9 cellular contexts compared by ENCODE assay signal in genomic region chr1:59947047-59947938, GRCh38. TPM values are rescaled to one million over a fixed set of nuclear protein-coding genes. Genes with fewer than 3 reads are reported as not detected.
DNase-seq lines count a peak whose midpoint lies in the region; ATAC-seq, FAIRE-seq and TF ChIP-seq lines count a peak whose summit lies in the region.
"Had no signal": no experiment of that assay in that cellular context is flagged by ENCODE, and none has a peak within 500 bp of the region (broad histone marks: within the 10 kb centered on the region; RNA-seq: fewer than 3 reads in every experiment).

No MANE protein-coding gene starts in this region.

- POLR2A ChIA-PET in PC-9 (lab: Charles Lee; ENCODE audit: unreplicated experiment) = interaction anchor here (0.6 kb wide), 1 partner anchor 1691 kb away, joined by 3 read pairs; no protein-coding TSS in a partner anchor

- H3K18ac ChIP-seq in trophoblast cell (ENCODE audit: low read length) = no peak overlapping the region

- H4K20me1 ChIP-seq in PC-9 (ENCODE audit: insufficient read depth) = no peaks in the 10 kb centered on the region

- H3K9me3 ChIP-seq in PC-9 (ENCODE audit: insufficient read depth, low read depth) (no peaks in the 10 kb centered on the region), trophoblast cell (ENCODE audit: insufficient read depth, low read depth, low read length) (no peaks in the 10 kb centered on the region)

- no peaks in the 10 kb centered on the region for H3K79me1 ChIP-seq in trophoblast cell (ENCODE audit: low read length)

- no peak overlapping the region for H4K91ac ChIP-seq in trophoblast cell (ENCODE audit: low read depth, low read length)

- H3K4me1 ChIP-seq in PC-9 (replicated peaks; ENCODE audit: insufficient read depth) = no peaks in the 10 kb centered on the region
- H3K4me1 ChIP-seq in trophoblast cell (ENCODE audit: control insufficient read depth in 1 of 2, insufficient read depth in 2 of 2, low read length in 2 of 2) = no peaks in the 10 kb centered on the region

- no peak overlapping the region for H2BK12ac ChIP-seq in trophoblast cell (ENCODE audit: low read length)

- H2AFZ ChIP-seq in PC-9 = no peak overlapping the region
- H2AFZ ChIP-seq in trophoblast cell (ENCODE audit: insufficient read depth, low read length, poor library complexity) = no peak overlapping the region

- no peak overlapping the region for H3K4me3 ChIP-seq in PC-9
- H3K4me3 ChIP-seq in trophoblast cell (ENCODE audit: low read depth, low read length) = no peak overlapping the region

- H4K8ac ChIP-seq in trophoblast cell (ENCODE audit: low read depth, low read length) = no peak overlapping the region

- no peak overlapping the region for H2BK5ac ChIP-seq in trophoblast cell (ENCODE audit: low read depth, low read length, poor library complexity)

- H2AK5ac ChIP-seq in trophoblast cell (ENCODE audit: low read length) = no peak overlapping the region

- no peaks in the 10 kb centered on the region for H3K9me2 ChIP-seq in PC-9 (ENCODE audit: insufficient read depth)

- H3K9ac ChIP-seq in trophoblast cell (ENCODE audit: low read length) = no peak overlapping the region

- H3K36me3 ChIP-seq in PC-9 (ENCODE audit: low read depth) (no peaks in the 10 kb centered on the region), trophoblast cell (ENCODE audit: control insufficient read depth in 1 of 2, insufficient read depth in 2 of 2, low read length in 2 of 2) (no peaks in the 10 kb centered on the region)

- H3K27me3 ChIP-seq in PC-9 (ENCODE audit: insufficient read depth, low read depth) (no peaks in the 10 kb centered on the region), trophoblast cell (ENCODE audit: insufficient read depth, low read length) (no peaks in the 10 kb centered on the region)

- H3K4me2 ChIP-seq in PC-9 (no peak overlapping the region), trophoblast cell (ENCODE audit: low read length) (no peak overlapping the region)

- no peak overlapping the region for H3K14ac ChIP-seq in trophoblast cell (ENCODE audit: low read length)

- H4K12ac ChIP-seq in trophoblast cell (ENCODE audit: low read depth, low read length) = no peak overlapping the region

- DNase-seq in HTR-8/SVneo (ENCODE audit: insufficient read length, low spot score) = peak; percentile 34
- peak; percentile 53 to 58 for DNase-seq in PC-9
- peak; percentile 42 for DNase-seq in activated naive CD4-positive, alpha-beta T cell treated with Interleukin-2 at 50 U/mL for 16 hours
- peak; percentile 63 for DNase-seq in glomerular visceral epithelial cell (ENCODE audit: extremely low spot score)
- DNase-seq in trophoblast cell = peak; percentile 56 to 81
- DNase-seq in cortex of kidney (lab: John Stamatoyannopoulos, UW) = no peak

- FAIRE-seq in G401.6 (lab: Jason Lieb, UNC) = peak; percentile 48
- FAIRE-seq in HTR-8/SVneo (lab: Jason Lieb, UNC) = no peak

- H3K4ac ChIP-seq in trophoblast cell (ENCODE audit: low read depth, low read length) = no peak overlapping the region

- H3K79me2 ChIP-seq in PC-9 (ENCODE audit: low read depth) (no peaks in the 10 kb centered on the region), trophoblast cell (ENCODE audit: control insufficient read depth, insufficient read depth, low read length, poor library complexity) (no peaks in the 10 kb centered on the region)

- no peak overlapping the region for H3K23ac ChIP-seq in trophoblast cell (ENCODE audit: low read length)

- peak; percentile 95 for TF ChIP-seq CTCF in PC-9 (conservative IDR thresholded peaks at IDR 0.05)

- WGBS in trophoblast cell (ENCODE audit: extremely low coverage, insufficient coverage, insufficient read length) = no CpG with 5 or more reads among the region's 6 CpGs

- no peak overlapping the region for H2BK120ac ChIP-seq in trophoblast cell (ENCODE audit: insufficient read depth, low read length, poor library complexity)

- H3K27ac ChIP-seq in PC-9 (no peak overlapping the region), trophoblast cell (ENCODE audit: low read depth, low read length) (no peak overlapping the region)
- H3K27ac ChIP-seq: epithelial cell of prostate had no signal

- intact Hi-C loops in PC-9 (cut with micrococcal nuclease; ENCODE audit: unreplicated experiment) = loop anchor here (1.0 to 5.0 kb wide), 4 partner anchors 44 to 1430 kb away; no protein-coding TSS in a partner anchor

- no peaks in the 10 kb centered on the region for H3F3A ChIP-seq in PC-9 (ENCODE audit: insufficient read depth, low read depth)

- CTCF ChIA-PET in PC-9 (lab: Charles Lee) = interaction anchor here (0.9 to 2.6 kb wide), 7 partner anchors 20 to 167 kb away, joined by 3 to 48 read pairs (median 4); partner anchors contain the start of gene CYP2J2

- no TSS peak for BruUV-seq in PC-9 (replicated peaks; lab: Mats Ljungman, UMichigan)

- peak; percentile 96 for ATAC-seq in GM21529 (IDR thresholded peaks at IDR 0.05; ENCODE audit: unreplicated experiment)

RNA-seq across cellular contexts. Expression of gene CYP2J2, which starts 20.7 kb away (rescaled TPM):
- total RNA-seq in PC-9 (2021) = 1.6 and 2.1 TPM in 2 replicates
- polyA plus RNA-seq in trophoblast cell (2013) = 12.7 and 13.1 TPM in 2 replicates
